ENCODE assay signal across 7 cellular contexts in genomic region chr1:197776348-197777082, GRCh38. TPM values are rescaled to one million over a fixed set of nuclear protein-coding genes. Genes with fewer than 3 reads are reported as not detected.
DNase-seq lines count a peak whose midpoint lies in the region; ATAC-seq and TF ChIP-seq lines count a peak whose summit lies in the region.

No MANE protein-coding gene starts in this region.

- no peaks in the 10 kb centered on the region for H3K27me3 Mint-ChIP-seq in progenitor cell of endocrine pancreas

- H3K9me3 Mint-ChIP-seq in progenitor cell of endocrine pancreas (ENCODE audit: low read depth) = no peaks in the 10 kb centered on the region

- ATAC-seq in GM18519 (IDR thresholded peaks at IDR 0.05; ENCODE audit: low FRiP score, unreplicated experiment) (peak; percentile 28), HG02938 (IDR thresholded peaks at IDR 0.05; ENCODE audit: unreplicated experiment) (peak; percentile 31)

- peak overlapping the region; percentile 62 for H3K27ac Mint-ChIP-seq in progenitor cell of endocrine pancreas

- TF ChIP-seq CTCF in choroid plexus epithelial cell (conservative IDR thresholded peaks at IDR 0.05; ENCODE audit: low read depth, low read length) (no peak), progenitor cell of endocrine pancreas (IDR thresholded peaks at IDR 0.05; ENCODE audit: unreplicated experiment) (no peak)

- peaks cover 40% of the 10 kb centered on the region for H3K4me1 ChIP-seq in SJSA1 (replicated peaks)

- no peak overlapping the region for H3K4me3 ChIP-seq in SJSA1
- H3K4me3 ChIP-seq in choroid plexus epithelial cell (ENCODE audit: low read depth, low read length) = no peak overlapping the region

- no peaks in the 10 kb centered on the region for H3K27me3 ChIP-seq in SJSA1 (replicated peaks)

- peaks cover 23% of the 10 kb centered on the region for H3K4me1 Mint-ChIP-seq in progenitor cell of endocrine pancreas (ENCODE audit: low read depth)

- H3K36me3 ChIP-seq in SJSA1 = peaks cover 13% of the 10 kb centered on the region

- DNase-seq in SJSA1 (ENCODE audit: low read depth in 1 of 2, low spot score in 2 of 2) (peak in 1 of 2 experiments; percentile 60), choroid plexus epithelial cell (ENCODE audit: low read depth) (peak; percentile 71), progenitor cell of endocrine pancreas (ENCODE audit: low spot score, unreplicated experiment) (no peak), islet precursor cell (no peak)
- DNase-seq in effector CD8-positive, alpha-beta T cell (lab: John Stamatoyannopoulos, UW) = no peak

- H3K36me3 Mint-ChIP-seq in progenitor cell of endocrine pancreas (ENCODE audit: insufficient read depth) = no peaks in the 10 kb centered on the region

- H3K9me3 ChIP-seq in SJSA1 (replicated peaks) = 0 out of 2 replicates have a peak, but pooled peaks cover 3% of the 10 kb centered on the region

- H3K4me3 Mint-ChIP-seq in progenitor cell of endocrine pancreas (ENCODE audit: low read depth) = peak overlapping the region; percentile 27

- peak overlapping the region; percentile 37 for H3K27ac ChIP-seq in SJSA1

RNA-seq across cellular contexts. Expression of gene DENND1B, which starts 1.2 kb away (rescaled TPM):
- 8.4 and 16.1 TPM in 2 replicates for total RNA-seq in SJSA1 (2014; rRNA removed; shearing (Covaris generic))
- total RNA-seq in progenitor cell of endocrine pancreas = 15.7 and 18.3 TPM in 2 replicates
